In the genomic region with DNA sequence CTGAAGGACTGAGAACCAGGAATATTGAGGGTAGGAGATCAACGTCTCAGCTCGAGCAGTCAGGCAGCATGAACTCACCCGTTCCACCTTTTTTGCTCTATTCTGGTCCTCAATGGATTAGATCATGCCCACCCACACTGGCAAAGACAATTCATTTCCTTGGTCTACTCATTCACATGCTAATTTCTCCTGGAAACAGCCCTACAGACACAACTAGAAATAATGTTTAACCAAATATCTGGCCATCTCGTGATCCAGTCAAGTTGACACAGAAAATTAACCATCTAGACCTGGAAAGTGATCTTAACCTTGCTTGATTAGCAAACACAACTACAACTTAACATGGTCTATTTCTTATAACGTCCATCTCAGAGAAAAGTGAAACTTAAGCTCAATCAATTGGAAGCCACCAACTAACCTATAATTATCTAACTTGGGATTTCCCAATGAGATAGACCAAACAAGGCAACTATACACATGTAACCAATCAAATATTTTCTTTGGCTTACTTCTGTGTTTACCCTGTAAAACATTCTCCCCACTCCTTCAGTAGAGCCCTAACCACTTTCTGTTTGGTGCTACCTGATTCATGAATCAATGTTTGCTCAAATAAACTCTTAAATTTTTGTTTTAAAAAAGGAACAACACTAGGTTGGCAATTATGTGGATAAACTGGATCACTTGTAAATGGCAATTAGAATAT, we compare ENCODE assay signal across 19 cellular contexts.
DNase-seq lines count a peak whose midpoint lies in the region; ATAC-seq, FAIRE-seq and TF ChIP-seq lines count a peak whose summit lies in the region.
"Had no signal": no experiment of that assay in that cellular context is flagged by ENCODE, and none has a peak within 500 bp of the region (broad histone marks: within the 10 kb centered on the region; RNA-seq: fewer than 3 reads in every experiment).

No MANE protein-coding gene starts in this region.

- H3K9me3 ChIP-seq in liver (ENCODE audit: control insufficient read depth in 4 of 4, low read length in 3 of 4) (peaks cover 0 to 2% (median 0%) of the 10 kb centered on the region in 4 donors), HepG2 (ENCODE audit: low read length) (no peaks in the 10 kb centered on the region), vagina (no peaks in the 10 kb centered on the region), Peyer's patch (no peaks in the 10 kb centered on the region), adrenal gland (replicated peaks in 1 of 3) (no peaks in the 10 kb centered on the region)
- H3K9me3 ChIP-seq: SJSA1 had no signal

- TF ChIP-seq POLR2A in HepG2 (IDR thresholded peaks at IDR 0.05; ENCODE audit: insufficient read depth in 1 of 2, low read depth in 2 of 2, low read length in 2 of 2) (no peak), vagina (IDR thresholded peaks at IDR 0.05) (no peak), Peyer's patch (IDR thresholded peaks at IDR 0.05) (no peak), adrenal gland (IDR thresholded peaks at IDR 0.05) (no peak)

- BruUV-seq in HepG2 (replicated peaks; lab: Mats Ljungman, UMichigan), result no TSS peak

- DNase-seq in HepG2 (ENCODE audit: low spot score) (no peak), vagina (ENCODE audit: extremely low spot score in 2 of 2) (peak; percentile 22 to 25), Peyer's patch (no peak), adrenal gland (no peak)
- no peak for DNase-seq in effector CD8-positive, alpha-beta T cell (lab: John Stamatoyannopoulos, UW)
- DNase-seq: 8988T, MM.1S, NCI-H1930, NCI-H510A had no signal

- no peak overlapping the region for H2AFZ ChIP-seq in HepG2 (ENCODE audit: low read length)

- H3K9ac ChIP-seq in liver (ENCODE audit: low read depth in 1 of 2, low read length in 2 of 2) (peak overlapping the region in 1 of 2 donors; percentile 36), HepG2 (ENCODE audit: insufficient read depth, low read depth, low read length) (no peak overlapping the region)
- H3K9ac ChIP-seq: BLaER1 treated with 17β-estradiol and CSF1 and Interleukin-3, amounts not matched to agents 10 nM and 100 nM; KMS-11 had no signal

- WGBS in liver, result 32% methylated on average over 5 of the region's 5 CpGs
- 0% methylated on average over 5 of the region's 5 CpGs for WGBS in HepG2 (ENCODE audit: low lambda C conversion rate)
- 57 to 72% (median 64%) methylated on average over 5 of the region's 5 CpGs for WGBS in adrenal gland, 4 donors

- peak; percentile 26 to 47 for TF ChIP-seq RAD21 in liver (IDR thresholded peaks at IDR 0.05)
- TF ChIP-seq RAD21 in HepG2 (CRISPR knock-in tag; IDR thresholded peaks at IDR 0.05), result no peak

- POLR2A ChIA-PET in HepG2 (lab: Yijun Ruan, JAX), result no interaction called here

- intact Hi-C loops in HepG2 (cut with micrococcal nuclease; ENCODE audit: unreplicated experiment), result no loop called here
- intact Hi-C loops in vagina (cut with DNase I), result no loop called here
- intact Hi-C loops in adrenal gland (cut with DNase I), result no loop called here

- FAIRE-seq in HepG2 (lab: Jason Lieb, UNC), result no peak
- peak; percentile 81 for FAIRE-seq in islet of Langerhans (lab: Jason Lieb, UNC)
- FAIRE-seq: GM12878, H1 had no signal

- H3K4me2 ChIP-seq in HepG2 (ENCODE audit: low read depth, low read length), result no peak overlapping the region
- H3K4me2 ChIP-seq: BLaER1 treated with 17β-estradiol and CSF1 and Interleukin-3, amounts not matched to agents 10 nM and 100 nM; KMS-11 had no signal

- ATAC-seq in HepG2, result no peak
- ATAC-seq: GM12878 had no signal

- no peak for TF ChIP-seq CTCF in liver (IDR thresholded peaks at IDR 0.05; ENCODE audit: low read depth, low read length, missing input control)
- no peak for TF ChIP-seq CTCF in HepG2 (CRISPR knock-in tag; IDR thresholded peaks at IDR 0.05)
- TF ChIP-seq CTCF in VCaP (conservative IDR thresholded peaks at IDR 0.05), result no peak
- TF ChIP-seq CTCF in vagina (IDR thresholded peaks at IDR 0.05), result no peak
- no peak for TF ChIP-seq CTCF in Peyer's patch (IDR thresholded peaks at IDR 0.05)
- no peak for TF ChIP-seq CTCF in adrenal gland (IDR thresholded peaks at IDR 0.05)

- H3K27ac ChIP-seq in liver (ENCODE audit: low read depth in 1 of 2, low read length in 2 of 2), result peak overlapping the region; percentile 49 to 83
- no peak overlapping the region for H3K27ac ChIP-seq in HepG2 (ENCODE audit: extremely low read length, insufficient read depth, low read length)
- peak overlapping the region; percentile 22; the same call in 1 of the 2 replicates for H3K27ac ChIP-seq in VCaP
- H3K27ac ChIP-seq in vagina, result no peak overlapping the region
- H3K27ac ChIP-seq in Peyer's patch, result no peak overlapping the region
- H3K27ac ChIP-seq in adrenal gland, result no peak overlapping the region
- H3K27ac ChIP-seq: BLaER1 treated with 17β-estradiol and CSF1 and Interleukin-3, amounts not matched to agents 10 nM and 100 nM; HL-60; KMS-11; RWPE1; SJSA1 had no signal

- no peaks in the 10 kb centered on the region for H3K27me3 ChIP-seq in liver (ENCODE audit: control insufficient read depth in 4 of 4, insufficient read depth in 4 of 4, low read length in 3 of 4)
- H3K27me3 ChIP-seq in HepG2 (ENCODE audit: control insufficient read depth in 1 of 2, insufficient read depth in 2 of 2, low read length in 2 of 2), result no peaks in the 10 kb centered on the region
- H3K27me3 ChIP-seq in vagina, result no peaks in the 10 kb centered on the region
- no peaks in the 10 kb centered on the region for H3K27me3 ChIP-seq in Peyer's patch
- H3K27me3 ChIP-seq in adrenal gland, result no peaks in the 10 kb centered on the region
- H3K27me3 ChIP-seq: BLaER1 treated with 17β-estradiol and CSF1 and Interleukin-3, amounts not matched to agents 10 nM and 100 nM; SJSA1 had no signal

- no peak for TF ChIP-seq EP300 in HepG2 (IDR thresholded peaks at IDR 0.05; ENCODE audit: low read depth in 2 of 2, low read length in 2 of 2)
- TF ChIP-seq EP300 in HepG2 (CRISPR knock-in tag; IDR thresholded peaks at IDR 0.05; ENCODE audit: borderline replicate concordance), result no peak

- no peaks in the 10 kb centered on the region for H4K20me1 ChIP-seq in HepG2 (ENCODE audit: insufficient read depth, low read length)
- H4K20me1 ChIP-seq: BLaER1 treated with 17β-estradiol and CSF1 and Interleukin-3, amounts not matched to agents 10 nM and 100 nM had no signal

- CTCF ChIA-PET in HepG2 (lab: Yijun Ruan, JAX; ENCODE audit: low intra/inter-chr PET ratio, low total read pairs), result no interaction called here

- peak overlapping the region; percentile 31 to 61 (median 52) for H3K4me3 ChIP-seq in liver (ENCODE audit: low read depth in 1 of 3, low read length in 3 of 3)
- no peak overlapping the region for H3K4me3 ChIP-seq in HepG2 (replicated peaks in 1 of 3; ENCODE audit: insufficient read depth in 1 of 3, low read depth in 2 of 3, low read length in 3 of 3)
- H3K4me3 ChIP-seq in vagina, result no peak overlapping the region
- no peak overlapping the region for H3K4me3 ChIP-seq in Peyer's patch
- no peak overlapping the region for H3K4me3 ChIP-seq in adrenal gland
- H3K4me3 ChIP-seq: BLaER1 treated with 17β-estradiol and CSF1 and Interleukin-3, amounts not matched to agents 10 nM and 100 nM; GM12878; SJSA1 had no signal

- H3K36me3 ChIP-seq in liver (ENCODE audit: control insufficient read depth in 4 of 4, insufficient read depth in 3 of 4, low read depth in 1 of 4, low read length in 3 of 4), result no peaks in the 10 kb centered on the region
- no peaks in the 10 kb centered on the region for H3K36me3 ChIP-seq in HepG2 (replicated peaks in 1 of 2; ENCODE audit: control insufficient read depth in 1 of 2, insufficient read depth in 2 of 2, low read length in 2 of 2)
- no peaks in the 10 kb centered on the region for H3K36me3 ChIP-seq in vagina
- H3K36me3 ChIP-seq in Peyer's patch, result no peaks in the 10 kb centered on the region
- no peaks in the 10 kb centered on the region for H3K36me3 ChIP-seq in adrenal gland (replicated peaks in 1 of 2)
- H3K36me3 ChIP-seq: BLaER1 treated with 17β-estradiol and CSF1 and Interleukin-3, amounts not matched to agents 10 nM and 100 nM; SJSA1 had no signal

- in situ Hi-C loops in HepG2 (cut with HindIII; ENCODE audit: extremely low pct_ligation_motif_present, low pct_unique_long_range_greater_than_20kb), result no loop called here

- peaks cover 0 to 47% (median 38%) of the 10 kb centered on the region in 4 donors for H3K4me1 ChIP-seq in liver (ENCODE audit: control insufficient read depth in 4 of 4, insufficient read depth in 4 of 4, low read length in 3 of 4)
- H3K4me1 ChIP-seq in HepG2 (ENCODE audit: insufficient read depth, low read length), result no peaks in the 10 kb centered on the region
- no peaks in the 10 kb centered on the region for H3K4me1 ChIP-seq in vagina
- H3K4me1 ChIP-seq in Peyer's patch, result no peaks in the 10 kb centered on the region
- no peaks in the 10 kb centered on the region for H3K4me1 ChIP-seq in adrenal gland (replicated peaks in 1 of 2)

- no peaks in the 10 kb centered on the region for H3K79me2 ChIP-seq in HepG2 (ENCODE audit: insufficient read depth, low read length)

TF ChIP-seq in liver, 16 proteins besides CTCF, POLR2A, EP300 and RAD21 (continues in another document):
- no peak for TF ChIP-seq ZBTB33 (IDR thresholded peaks at IDR 0.05)

TF ChIP-seq in HepG2, 621 proteins besides CTCF, POLR2A, EP300 and RAD21 (continues in another document):
- TF ChIP-seq SNAI1 (CRISPR knock-in tag; IDR thresholded peaks at IDR 0.05; ENCODE audit: borderline replicate concordance) (no peak), CCAR2 (optimal IDR thresholded peaks at IDR 0.05; ENCODE audit: low read depth, low read length) (no peak)
- TF ChIP-seq, protein P1, sequence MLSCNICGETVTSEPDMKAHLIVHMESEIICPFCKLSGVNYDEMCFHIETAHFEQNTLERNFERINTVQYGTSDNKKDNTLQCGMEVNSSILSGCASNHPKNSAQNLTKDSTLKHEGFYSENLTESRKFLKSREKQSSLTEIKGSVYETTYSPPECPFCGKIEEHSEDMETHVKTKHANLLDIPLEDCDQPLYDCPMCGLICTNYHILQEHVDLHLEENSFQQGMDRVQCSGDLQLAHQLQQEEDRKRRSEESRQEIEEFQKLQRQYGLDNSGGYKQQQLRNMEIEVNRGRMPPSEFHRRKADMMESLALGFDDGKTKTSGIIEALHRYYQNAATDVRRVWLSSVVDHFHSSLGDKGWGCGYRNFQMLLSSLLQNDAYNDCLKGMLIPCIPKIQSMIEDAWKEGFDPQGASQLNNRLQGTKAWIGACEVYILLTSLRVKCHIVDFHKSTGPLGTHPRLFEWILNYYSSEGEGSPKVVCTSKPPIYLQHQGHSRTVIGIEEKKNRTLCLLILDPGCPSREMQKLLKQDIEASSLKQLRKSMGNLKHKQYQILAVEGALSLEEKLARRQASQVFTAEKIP (CRISPR knock-in tag; IDR thresholded peaks at IDR 0.05; ENCODE audit: borderline replicate concordance), result no peak

Comparison
In these comparisons a context has a peak if more than half of its experiments do, and no peak if none do; other contexts are left out.
1. H3K27ac ChIP-seq: peak in liver (2 of 2) and VCaP (single experiment); none in HepG2 (single experiment), vagina (single experiment), Peyer's patch (0 of 4) and adrenal gland (0 of 5).
2. H3K4me3 ChIP-seq: peak in liver (3 of 3); none in HepG2 (0 of 3), vagina (0 of 2), Peyer's patch (0 of 4) and adrenal gland (0 of 4).
3. DNase-seq: peak in vagina (2 of 2); none in HepG2 (single experiment), effector CD8-positive, alpha-beta T cell (single experiment), Peyer's patch (0 of 3) and adrenal gland (0 of 7).